ENCODE assay signal across 13 cellular contexts in the genomic region with DNA sequence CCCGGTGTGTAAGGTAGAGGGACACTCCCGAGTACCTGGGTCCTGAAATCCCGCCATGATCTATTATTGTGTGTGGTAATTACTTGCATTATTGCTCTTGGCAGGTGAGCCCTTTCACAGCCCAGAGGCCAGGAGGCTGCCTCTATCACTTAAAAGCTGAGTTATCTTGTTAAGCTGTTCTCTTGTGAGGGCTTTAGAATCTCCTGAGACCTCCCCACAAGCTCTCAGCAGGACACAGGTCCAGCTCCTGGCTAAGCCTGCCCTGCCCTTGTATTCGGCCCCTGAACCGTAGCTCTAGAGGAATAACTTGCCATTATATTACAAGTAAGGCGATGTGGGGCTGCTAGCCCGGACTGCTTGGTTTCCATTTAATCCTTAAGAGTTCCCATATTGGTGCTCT. TPM values are rescaled to one million over a fixed set of nuclear protein-coding genes. Genes with fewer than 3 reads are reported as not detected.
DNase-seq lines count a peak whose midpoint lies in the region; ATAC-seq, FAIRE-seq and TF ChIP-seq lines count a peak whose summit lies in the region.
"Had no signal": no experiment of that assay in that cellular context is flagged by ENCODE, and none has a peak within 500 bp of the region (broad histone marks: within the 10 kb centered on the region; RNA-seq: fewer than 3 reads in every experiment).

No MANE protein-coding gene starts in this region.

- H3K4me1 ChIP-seq in CD4-positive, CD25-positive, alpha-beta regulatory T cell (ENCODE audit: control insufficient read depth, insufficient read depth, low read length, poor library complexity, severe bottlenecking) = no peaks in the 10 kb centered on the region
- no peaks in the 10 kb centered on the region for H3K4me1 ChIP-seq in right lobe of liver

- peaks cover 31 to 66% (median 38%) of the 10 kb centered on the region in 4 donors for H3K4me1 Mint-ChIP-seq in CD4-positive, CD25-positive, alpha-beta regulatory T cell
- H3K4me1 Mint-ChIP-seq in HFFc6 (ENCODE audit: low read depth) = peaks cover 73% of the 10 kb centered on the region
- peaks cover 58% of the 10 kb centered on the region for H3K4me1 Mint-ChIP-seq in WTC11

- no peak for ATAC-seq in CD4-positive, CD25-positive, alpha-beta regulatory T cell (ENCODE audit: low read depth in 2 of 2)
- ATAC-seq in WTC11 (peak; percentile 96), left colon (peak; percentile 24), GM21619 (IDR thresholded peaks at IDR 0.05; ENCODE audit: unreplicated experiment) (no peak), right lobe of liver (no peak)

- POLR2A ChIA-PET in WTC11 (lab: Charles Lee) = interaction anchor here (1.6 kb wide), 1 partner anchor 19 kb away, joined by 3 read pairs; no protein-coding TSS in a partner anchor

- H3K4me3 ChIP-seq in CD4-positive, CD25-positive, alpha-beta regulatory T cell (ENCODE audit: low read depth, low read length) = no peak overlapping the region
- H3K4me3 ChIP-seq in right lobe of liver = no peak overlapping the region
- H3K4me3 ChIP-seq: BLaER1 had no signal

- H3K27me3 Mint-ChIP-seq in CD4-positive, CD25-positive, alpha-beta regulatory T cell = no peaks in the 10 kb centered on the region
- H3K27me3 Mint-ChIP-seq in HFFc6 (ENCODE audit: insufficient read depth) = no peaks in the 10 kb centered on the region; the same call in 1 of the 2 replicates
- H3K27me3 Mint-ChIP-seq in WTC11 (ENCODE audit: low read depth) = no peaks in the 10 kb centered on the region

- no peak for TF ChIP-seq POLR2A in H54 (IDR thresholded peaks at IDR 0.05; ENCODE audit: low read depth, low read length)
- no peak for TF ChIP-seq POLR2A in right lobe of liver (IDR thresholded peaks at IDR 0.05)

- H3K27ac ChIP-seq in CD4-positive, CD25-positive, alpha-beta regulatory T cell (ENCODE audit: insufficient read depth, low read length, poor library complexity, severe bottlenecking) = no peak overlapping the region
- H3K27ac ChIP-seq in right lobe of liver = no peak overlapping the region
- H3K27ac ChIP-seq: BLaER1 had no signal

- CTCF ChIA-PET in WTC11 (lab: Charles Lee) = interaction anchor here (0.6 to 1.7 kb wide), 6 partner anchors 18 to 543 kb away, joined by 3 to 10 read pairs (median 4); no protein-coding TSS in a partner anchor

- WGBS in right lobe of liver (ENCODE audit: insufficient coverage, low coverage, low lambda C conversion rate, missing lambda C conversion rate) = over 99% methylated on average over 7 of the region's 7 CpGs

- H3K27me3 ChIP-seq in CD4-positive, CD25-positive, alpha-beta regulatory T cell (ENCODE audit: control insufficient read depth, insufficient read depth, low read length) = no peaks in the 10 kb centered on the region
- no peaks in the 10 kb centered on the region for H3K27me3 ChIP-seq in right lobe of liver
- H3K27me3 ChIP-seq: BLaER1 had no signal

- peaks cover 26% of the 10 kb centered on the region for H3K36me3 Mint-ChIP-seq in CD4-positive, CD25-positive, alpha-beta regulatory T cell
- peaks cover 21% of the 10 kb centered on the region for H3K36me3 Mint-ChIP-seq in HFFc6 (ENCODE audit: low read depth)
- H3K36me3 Mint-ChIP-seq in WTC11 = peaks cover 25% of the 10 kb centered on the region

- H3K36me3 ChIP-seq in CD4-positive, CD25-positive, alpha-beta regulatory T cell (ENCODE audit: control insufficient read depth, insufficient read depth, low read length) = peaks cover 8% of the 10 kb centered on the region
- H3K36me3 ChIP-seq in right lobe of liver = no peaks in the 10 kb centered on the region

- FAIRE-seq in H54 (lab: Jason Lieb, UNC) = no peak

- intact Hi-C loops in left colon (cut with DNase I, micrococcal nuclease) = no loop called here
- intact Hi-C loops in right lobe of liver (cut with DNase I) = no loop called here

- DNase-seq in CD4-positive, CD25-positive, alpha-beta regulatory T cell = no peak
- no peak for DNase-seq in HFFc6
- peak; percentile 32 for DNase-seq in WTC11 (ENCODE audit: low spot score)
- no peak for DNase-seq in left colon
- no peak for DNase-seq in H54 (ENCODE audit: insufficient read length, low spot score)
- no peak for DNase-seq in amniotic stem cell (lab: John Stamatoyannopoulos, UW)
- no peak for DNase-seq in right lobe of liver
- DNase-seq: activated CD8-positive, alpha-beta memory T cell treated with anti-CD3 and anti-CD28 coated beads, Interleukin-2, amount 50 U/mL, for 48 hours; head of caudate nucleus; OCI-M1 had no signal

- H3K4me3 Mint-ChIP-seq in CD4-positive, CD25-positive, alpha-beta regulatory T cell = no peak overlapping the region
- H3K4me3 Mint-ChIP-seq in HFFc6 = peak overlapping the region; percentile 81
- H3K4me3 Mint-ChIP-seq in WTC11 = peak overlapping the region; percentile 35

- no peaks in the 10 kb centered on the region for H3K9me3 ChIP-seq in CD4-positive, CD25-positive, alpha-beta regulatory T cell (ENCODE audit: control insufficient read depth in 2 of 2, low read length in 2 of 2)
- no peaks in the 10 kb centered on the region for H3K9me3 ChIP-seq in right lobe of liver
- H3K9me3 ChIP-seq: BLaER1 had no signal

- H3K9me3 Mint-ChIP-seq in CD4-positive, CD25-positive, alpha-beta regulatory T cell = no peaks in the 10 kb centered on the region
- H3K9me3 Mint-ChIP-seq in HFFc6 (no peaks in the 10 kb centered on the region), WTC11 (no peaks in the 10 kb centered on the region)

- TF ChIP-seq CTCF in HFFc6 (IDR thresholded peaks at IDR 0.05) = no peak
- no peak for TF ChIP-seq CTCF in WTC11 (IDR thresholded peaks at IDR 0.05)
- no peak for TF ChIP-seq CTCF in right lobe of liver (IDR thresholded peaks at IDR 0.05)

- peak overlapping the region in 2 of 3 donors; percentile 14 to 62 for H3K27ac Mint-ChIP-seq in CD4-positive, CD25-positive, alpha-beta regulatory T cell
- H3K27ac Mint-ChIP-seq in HFFc6 (peak overlapping the region; percentile 97), WTC11 (peak overlapping the region; percentile 86)

TF ChIP-seq in WTC11, 78 proteins besides CTCF, POLR2A, EP300 and RAD21:
- TF ChIP-seq NFYB (CRISPR knock-in tag; conservative IDR thresholded peaks at IDR 0.05; ENCODE audit: low read depth) (no peak), TEAD1 (CRISPR knock-in tag; IDR thresholded peaks at IDR 0.05) (0 out of 2 replicates have a peak, but pooled peaks have one; percentile 26), CREM (CRISPR knock-in tag; IDR thresholded peaks at IDR 0.05) (peak; percentile 38; the same call in 1 of the 2 replicates), SP1 (CRISPR knock-in tag; conservative IDR thresholded peaks at IDR 0.05) (0 out of 2 replicates have a peak, but pooled peaks have one; percentile 23), ZNF423 (CRISPR knock-in tag; IDR thresholded peaks at IDR 0.05) (peak; percentile 34; the same call in 1 of the 2 replicates), RELA (CRISPR knock-in tag; IDR thresholded peaks at IDR 0.05; ENCODE audit: borderline replicate concordance) (no peak), ETV6 (CRISPR knock-in tag; IDR thresholded peaks at IDR 0.05) (peak; percentile 61; the same call in 1 of the 2 replicates)
- TF ChIP-seq, protein P1, sequence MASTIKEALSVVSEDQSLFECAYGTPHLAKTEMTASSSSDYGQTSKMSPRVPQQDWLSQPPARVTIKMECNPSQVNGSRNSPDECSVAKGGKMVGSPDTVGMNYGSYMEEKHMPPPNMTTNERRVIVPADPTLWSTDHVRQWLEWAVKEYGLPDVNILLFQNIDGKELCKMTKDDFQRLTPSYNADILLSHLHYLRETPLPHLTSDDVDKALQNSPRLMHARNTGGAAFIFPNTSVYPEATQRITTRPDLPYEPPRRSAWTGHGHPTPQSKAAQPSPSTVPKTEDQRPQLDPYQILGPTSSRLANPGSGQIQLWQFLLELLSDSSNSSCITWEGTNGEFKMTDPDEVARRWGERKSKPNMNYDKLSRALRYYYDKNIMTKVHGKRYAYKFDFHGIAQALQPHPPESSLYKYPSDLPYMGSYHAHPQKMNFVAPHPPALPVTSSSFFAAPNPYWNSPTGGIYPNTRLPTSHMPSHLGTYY (CRISPR knock-in tag; IDR thresholded peaks at IDR 0.05) = no peak
- TF ChIP-seq, protein P2, sequence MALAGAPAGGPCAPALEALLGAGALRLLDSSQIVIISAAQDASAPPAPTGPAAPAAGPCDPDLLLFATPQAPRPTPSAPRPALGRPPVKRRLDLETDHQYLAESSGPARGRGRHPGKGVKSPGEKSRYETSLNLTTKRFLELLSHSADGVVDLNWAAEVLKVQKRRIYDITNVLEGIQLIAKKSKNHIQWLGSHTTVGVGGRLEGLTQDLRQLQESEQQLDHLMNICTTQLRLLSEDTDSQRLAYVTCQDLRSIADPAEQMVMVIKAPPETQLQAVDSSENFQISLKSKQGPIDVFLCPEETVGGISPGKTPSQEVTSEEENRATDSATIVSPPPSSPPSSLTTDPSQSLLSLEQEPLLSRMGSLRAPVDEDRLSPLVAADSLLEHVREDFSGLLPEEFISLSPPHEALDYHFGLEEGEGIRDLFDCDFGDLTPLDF (CRISPR knock-in tag; IDR thresholded peaks at IDR 0.05) = no peak

RNA-seq across cellular contexts. Expression of a gene that starts 13.9 kb away (rescaled TPM):
- total RNA-seq in CD4-positive, CD25-positive, alpha-beta regulatory T cell = 121 TPM
- polyA plus RNA-seq in CD4-positive, CD25-positive, alpha-beta regulatory T cell = 10 to 100 TPM; 84.4 to 87.0 (median 86.8) TPM
- 100 to 1,000 TPM; 217 to 259 (median 247) TPM for total RNA-seq in HFFc6 (2021; fragmentation: NEBNext Ultra II Directional; extraction: Animal tissue kit (Norgen Biotek cat#: 25700))
- total RNA-seq in WTC11 (2021) = 237 to 261 TPM (median 240 TPM) in 3 replicates
- 100 to 1,000 TPM; 108 to 123 TPM for total RNA-seq in left colon
- total RNA-seq in right lobe of liver = 100 to 1,000 TPM in 5 of 6 experiments, 10 to 100 TPM in 1; 77.5 to 150 (median 126) TPM

RNA-seq across cellular contexts. Expression of a gene that starts 48.0 kb away (rescaled TPM):
- not detected for total RNA-seq in CD4-positive, CD25-positive, alpha-beta regulatory T cell
- not detected for polyA plus RNA-seq in CD4-positive, CD25-positive, alpha-beta regulatory T cell
- total RNA-seq in HFFc6 (2021; fragmentation: NEBNext Ultra II Directional; extraction: Animal tissue kit (Norgen Biotek cat#: 25700)) = not detected
- total RNA-seq in WTC11 (2021) (not detected in 3 replicates), left colon (1 to 10 TPM in 1 of 2 donors, under 1 TPM in 1; 0.98 to 1.6 TPM), right lobe of liver (not detected)
- total RNA-seq: epithelial cell of proximal tubule had no signal

Comparison
In these comparisons a context has a peak if more than half of its experiments do, and no peak if none do; other contexts are left out.
1. ATAC-seq: peak in WTC11 (single experiment) and left colon (single experiment); none in CD4-positive, CD25-positive, alpha-beta regulatory T cell (0 of 2), GM21619 (single experiment) and right lobe of liver (0 of 4).
2. H3K27ac Mint-ChIP-seq: peak in every context shown above with its lines; median percentile 97 in HFFc6; 86 in WTC11; 38 in CD4-positive, CD25-positive, alpha-beta regulatory T cell.
3. H3K4me3 Mint-ChIP-seq: peak in HFFc6 (single experiment) and WTC11 (single experiment); none in CD4-positive, CD25-positive, alpha-beta regulatory T cell (0 of 4).